In the genomic region with DNA sequence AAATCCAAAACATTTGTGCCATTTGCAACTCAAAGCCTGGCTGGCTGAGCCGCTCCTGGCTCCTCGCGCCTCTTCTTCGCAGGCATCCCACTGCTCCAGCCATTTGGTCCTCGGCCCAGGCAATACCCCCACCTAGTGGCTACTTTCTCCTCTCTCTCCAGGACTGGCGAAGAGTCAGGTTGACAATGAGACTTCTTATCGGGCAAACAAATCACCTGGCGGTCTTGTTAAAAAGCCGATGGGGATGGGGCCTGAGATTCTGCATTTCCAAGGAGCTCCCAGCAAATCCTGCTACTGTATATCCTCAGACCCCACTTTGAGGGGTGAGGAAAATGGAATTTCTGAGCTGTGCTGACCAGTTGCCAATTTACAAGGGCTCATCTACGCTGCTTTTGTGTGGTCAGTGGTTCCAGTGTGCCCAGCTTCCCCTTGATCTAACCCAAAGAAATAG, we compare ENCODE assay signal across 8 cellular contexts.
DNase-seq lines count a peak whose midpoint lies in the region; ATAC-seq, FAIRE-seq and TF ChIP-seq lines count a peak whose summit lies in the region.

No MANE protein-coding gene starts in this region.

- RAD21 ChIA-PET in GM12878 (lab: Charles Lee; ENCODE audit: unreplicated experiment), result interaction anchor here (6.3 kb wide), 1 partner anchor 75 kb away, joined by 48 read pairs; no protein-coding TSS in a partner anchor

- no peaks in the 10 kb centered on the region for H3F3A ChIP-seq in GM23248 (ENCODE audit: insufficient read depth)

- WGBS in GM23248 (ENCODE audit: low coverage in 1 of 2, low lambda C conversion rate in 2 of 2, missing lambda C conversion rate in 2 of 2), 2 experiments, result 12 to 16% methylated on average over 10 of the region's 10 CpGs
- WGBS in GM12878 (ENCODE audit: insufficient coverage, insufficient replicate concordance, low lambda C conversion rate, missing lambda C conversion rate), result 3% methylated on average over 10 of the region's 10 CpGs
- WGBS in stomach, 5 donors, result 8 to 14% (median 10%) methylated on average over 10 of the region's 10 CpGs

- DNase-seq in COLO829 (ENCODE audit: low spot score) (peak; percentile 62), GM23248 (peak; percentile 70), NCI-H526 (lab: John Stamatoyannopoulos, UW) (peak; percentile 37 to 80), GM12878 (ENCODE audit: low read depth, low spot score) (no peak), iris pigment epithelial cell (ENCODE audit: low read depth) (peak; percentile 51), stomach (peak; percentile 33)

- H3K27ac ChIP-seq in GM23248 (no peak overlapping the region), GM12878 (ENCODE audit: control insufficient read depth, insufficient read depth) (no peak overlapping the region), stomach (no peak overlapping the region)

- in situ Hi-C loops in GM23248 (cut with MboI) (no loop called here), GM12878 (cut with MboI) (loop anchor here (5.0 to 10.0 kb wide), 4 partner anchors 203 to 1578 kb away; no protein-coding TSS in a partner anchor)

- TF ChIP-seq POLR2A in GM12878 (IDR thresholded peaks at IDR 0.05; ENCODE audit: low read depth, low read length), result no peak
- no peak for TF ChIP-seq POLR2A in stomach (IDR thresholded peaks at IDR 0.05)

- POLR2A ChIA-PET in GM12878 (lab: Charles Lee), result no interaction called here

- no peak overlapping the region for H3K4me3 ChIP-seq in GM23248
- no peak overlapping the region for H3K4me3 ChIP-seq in GM12878
- no peak overlapping the region for H3K4me3 ChIP-seq in stomach

- SMC1A ChIA-PET in GM12878 (lab: Charles Lee; ENCODE audit: uncharacterized antibody, unreplicated experiment), result interaction anchor here (0.8 to 2.9 kb wide), 6 partner anchors 10 to 740 kb away, joined by 3 to 12 read pairs (median 4); no protein-coding TSS in a partner anchor

- H3K9me2 ChIP-seq in GM23248 (ENCODE audit: insufficient read depth), result no peaks in the 10 kb centered on the region

- no peaks in the 10 kb centered on the region for H3K79me2 ChIP-seq in GM23248 (ENCODE audit: insufficient read depth)
- H3K79me2 ChIP-seq in GM12878 (ENCODE audit: control insufficient read depth, insufficient read depth, low read length), result no peaks in the 10 kb centered on the region

- H3K4me2 ChIP-seq in GM23248 (ENCODE audit: unreplicated experiment) (no peak overlapping the region), GM12878 (ENCODE audit: control insufficient read depth, insufficient read depth) (no peak overlapping the region)

- ATAC-seq in GM12878 (peak; percentile 71), GM18858 (IDR thresholded peaks at IDR 0.05; ENCODE audit: unreplicated experiment) (no peak)
- no peak for ATAC-seq in activated CD4-positive, CD25-positive, alpha-beta regulatory T cell treated with anti-CD3 and anti-CD28 coated beads, Interleukin-2, amount 50 U/mL, for 24 hours

- H3K9ac ChIP-seq in GM23248, result no peak overlapping the region
- no peak overlapping the region for H3K9ac ChIP-seq in GM12878 (ENCODE audit: control insufficient read depth, insufficient read depth, low read length)

- H2AFZ ChIP-seq in GM23248, result no peak overlapping the region
- no peak overlapping the region for H2AFZ ChIP-seq in GM12878 (ENCODE audit: control insufficient read depth, low read depth, low read length)

- CTCF ChIA-PET in GM12878 (lab: Yijun Ruan, JAX), result interaction anchor here (0.7 to 10.2 kb wide), 16 partner anchors 8 to 1231 kb away, joined by 3 to 132 read pairs (median 3); no protein-coding TSS in a partner anchor

- H3K36me3 ChIP-seq in GM23248 (ENCODE audit: low read depth), result no peaks in the 10 kb centered on the region
- H3K36me3 ChIP-seq in GM12878 (ENCODE audit: control insufficient read depth in 2 of 2, insufficient read depth in 2 of 2, low read length in 1 of 2), result no peaks in the 10 kb centered on the region
- no peaks in the 10 kb centered on the region for H3K36me3 ChIP-seq in stomach

- H3K27me3 ChIP-seq in GM23248 (replicated peaks; ENCODE audit: insufficient read depth) (peaks cover 3% of the 10 kb centered on the region; the same call in 1 of the 2 replicates), GM12878 (replicated peaks in 1 of 2; ENCODE audit: control insufficient read depth in 2 of 2, insufficient read depth in 2 of 2, low read length in 1 of 2) (no peaks in the 10 kb centered on the region), stomach (peaks cover 0 to 86% (median 18%) of the 10 kb centered on the region in 3 donors)

- BruUV-seq in GM12878 (replicated peaks; lab: Mats Ljungman, UMichigan), result no TSS peak

- no peak for FAIRE-seq in GM12878 (lab: Jason Lieb, UNC)

- H3K9me3 ChIP-seq in GM23248 (ENCODE audit: low read depth) (no peaks in the 10 kb centered on the region), GM12878 (replicated peaks; ENCODE audit: control insufficient read depth, insufficient read depth, low read length) (no peaks in the 10 kb centered on the region), stomach (no peaks in the 10 kb centered on the region)

- H3K4me1 ChIP-seq in GM23248 (ENCODE audit: insufficient read depth) (no peaks in the 10 kb centered on the region), GM12878 (ENCODE audit: control insufficient read depth, insufficient read depth, low read length) (peaks cover 5% of the 10 kb centered on the region), stomach (peaks cover 0 to 5% (median 0%) of the 10 kb centered on the region in 4 donors)

- peak; percentile 87 for TF ChIP-seq RAD21 in GM12878 (IDR thresholded peaks at IDR 0.05; ENCODE audit: insufficient read depth, low read depth, low read length)

- H4K20me1 ChIP-seq in GM23248 (ENCODE audit: insufficient read depth) (no peaks in the 10 kb centered on the region), GM12878 (ENCODE audit: control insufficient read depth, insufficient read depth) (no peaks in the 10 kb centered on the region)

- intact Hi-C loops in GM12878 (cut with micrococcal nuclease; ENCODE audit: unreplicated experiment) (loop anchor here (1.0 to 10.0 kb wide), 3 partner anchors 74 to 1233 kb away; a partner anchor contains a TSS), stomach (cut with DNase I; ENCODE audit: low total_unique reads) (no loop called here)

- no peak for TF ChIP-seq EP300 in GM12878 (IDR thresholded peaks at IDR 0.05; ENCODE audit: borderline replicate concordance in 1 of 2, control insufficient read depth in 1 of 2, low read depth in 2 of 2, low read length in 2 of 2)
- TF ChIP-seq EP300 in stomach (IDR thresholded peaks at IDR 0.05), result no peak

- peak; percentile 81 to 88 (median 86) for TF ChIP-seq CTCF in GM12878 (IDR thresholded peaks at IDR 0.05 in 2 of 3, conservative IDR thresholded peaks at IDR 0.05 in 1 of 3; ENCODE audit: control insufficient read depth in 2 of 3, extremely low read depth in 1 of 3, insufficient read depth in 1 of 3, low read depth in 3 of 3, low read length in 3 of 3)
- peak in 4 of 7 experiments; percentile 24 to 54 (median 45) for TF ChIP-seq CTCF in stomach (IDR thresholded peaks at IDR 0.05)

TF ChIP-seq in GM12878, 131 proteins besides CTCF, POLR2A, EP300 and RAD21:
- peak; percentile 79 for TF ChIP-seq SMC3 (IDR thresholded peaks at IDR 0.05; ENCODE audit: borderline replicate concordance, low read length)
- peak; percentile 31; the same call in 1 of the 2 replicates for TF ChIP-seq YY1 (IDR thresholded peaks at IDR 0.05; ENCODE audit: low read depth, low read length)
- TF ChIP-seq, protein P1, sequence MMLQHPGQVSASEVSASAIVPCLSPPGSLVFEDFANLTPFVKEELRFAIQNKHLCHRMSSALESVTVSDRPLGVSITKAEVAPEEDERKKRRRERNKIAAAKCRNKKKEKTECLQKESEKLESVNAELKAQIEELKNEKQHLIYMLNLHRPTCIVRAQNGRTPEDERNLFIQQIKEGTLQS (IDR thresholded peaks at IDR 0.05; ENCODE audit: borderline replicate concordance, extremely low read depth, low read depth, low read length), result no peak
